8 cellular contexts compared by ENCODE assay signal in the genomic region with DNA sequence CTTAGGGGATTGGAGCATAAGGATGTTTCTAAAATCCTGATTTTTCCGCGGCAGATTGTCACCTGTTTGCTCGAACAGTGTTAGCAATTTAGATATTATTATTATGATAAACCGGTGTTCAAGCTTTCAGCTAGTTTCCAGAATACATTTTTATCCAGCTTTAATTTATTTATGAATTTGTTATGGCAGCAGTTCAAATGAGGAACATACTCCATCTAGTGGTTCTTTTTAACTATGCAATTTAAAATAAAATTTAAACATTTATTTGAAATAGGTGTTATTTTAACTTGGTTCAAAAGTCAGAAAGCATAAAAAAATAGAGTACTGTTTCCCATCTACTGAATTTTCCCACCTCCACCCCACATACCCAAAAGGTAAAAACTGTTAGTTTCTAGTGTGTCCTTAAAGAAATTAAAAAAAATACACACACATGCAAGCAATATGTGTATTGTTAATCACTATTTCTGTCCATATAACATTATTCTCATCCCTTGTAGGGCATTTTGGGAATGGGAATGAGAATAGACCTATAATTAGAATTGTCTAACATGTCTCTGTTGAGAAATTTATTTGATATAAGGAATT. TPM values are rescaled to one million over a fixed set of nuclear protein-coding genes. Genes with fewer than 3 reads are reported as not detected.
A peak's percentile ranks its signal among the peaks of the same experiment; 100 is the strongest.
DNase-seq lines count a peak whose midpoint lies in the region; ATAC-seq, FAIRE-seq and TF ChIP-seq lines count a peak whose summit lies in the region.

No MANE protein-coding gene starts in this region.

- TF ChIP-seq RAD21 in A549 (conservative IDR thresholded peaks at IDR 0.05 in 1 of 2, IDR thresholded peaks at IDR 0.05 in 1 of 2), result peak; percentile 61 to 72

- ATAC-seq in A549 (no peak), GM18858 (IDR thresholded peaks at IDR 0.05; ENCODE audit: unreplicated experiment) (no peak), HG02973 (IDR thresholded peaks at IDR 0.05; ENCODE audit: unreplicated experiment) (no peak)

- no peak overlapping the region for H3K4me2 ChIP-seq in A549

- no peak for TF ChIP-seq EP300 in A549 (IDR thresholded peaks at IDR 0.05)

- TF ChIP-seq POLR2A in A549 (IDR thresholded peaks at IDR 0.05; ENCODE audit: low read length), result no peak

- peak; percentile 67 for TF ChIP-seq CTCF in A549 (IDR thresholded peaks at IDR 0.05)

- FAIRE-seq in A549 (lab: Jason Lieb, UNC), result no peak

- H3K27ac ChIP-seq in A549, result no peak overlapping the region

- peaks cover 20% of the 10 kb centered on the region for H3K9me3 ChIP-seq in A549

- CTCF ChIA-PET in A549 (lab: Yijun Ruan, JAX), result interaction anchor here (0.6 to 2.8 kb wide), 16 partner anchors 9 to 103 kb away, joined by 3 to 11 read pairs (median 4); no protein-coding TSS in a partner anchor

- 2% methylated on average over 4 of the region's 4 CpGs for WGBS in A549 (ENCODE audit: missing lambda C conversion rate)

- DNase-seq in A549 (ENCODE audit: low read depth in 1 of 2, low spot score in 1 of 2), result peak in 1 of 2 experiments; percentile 14
- DNase-seq in GM03348 (ENCODE audit: low spot score), result peak; percentile 52
- peak; percentile 8 for DNase-seq in SKM-1 treated with dmso at 0.1 percent for 144 hours (lab: John Stamatoyannopoulos, UW; ENCODE audit: unreplicated experiment)
- peak; percentile 17 for DNase-seq in hepatic stellate cell (ENCODE audit: low spot score)
- no peak for DNase-seq in OCI-M2 (lab: John Stamatoyannopoulos, UW; ENCODE audit: unreplicated experiment)
- no peak for DNase-seq in foreskin melanocyte

- POLR2A ChIA-PET in A549 (lab: Yijun Ruan, JAX), result no interaction called here

- no peak overlapping the region for H3K4me3 ChIP-seq in A549

- H3K4me1 ChIP-seq in A549, result no peaks in the 10 kb centered on the region

TF ChIP-seq in A549, 52 proteins besides CTCF, POLR2A, EP300 and RAD21:
- TF ChIP-seq, protein P1, sequence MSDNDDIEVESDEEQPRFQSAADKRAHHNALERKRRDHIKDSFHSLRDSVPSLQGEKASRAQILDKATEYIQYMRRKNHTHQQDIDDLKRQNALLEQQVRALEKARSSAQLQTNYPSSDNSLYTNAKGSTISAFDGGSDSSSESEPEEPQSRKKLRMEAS (IDR thresholded peaks at IDR 0.05), result no peak
- TF ChIP-seq CBX8 (IDR thresholded peaks at IDR 0.05) (no peak), SMC3 (IDR thresholded peaks at IDR 0.05) (peak; percentile 57), MYC (IDR thresholded peaks at IDR 0.05; ENCODE audit: borderline replicate concordance, low read length) (no peak)
- TF ChIP-seq, protein P2, sequence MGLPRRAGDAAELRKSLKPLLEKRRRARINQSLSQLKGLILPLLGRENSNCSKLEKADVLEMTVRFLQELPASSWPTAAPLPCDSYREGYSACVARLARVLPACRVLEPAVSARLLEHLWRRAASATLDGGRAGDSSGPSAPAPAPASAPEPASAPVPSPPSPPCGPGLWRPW (IDR thresholded peaks at IDR 0.05), result no peak

RNA-seq across cellular contexts. Expression of gene ACOXL, which starts 23.2 kb away (rescaled TPM):
- polyA plus RNA-seq in A549 (2011; rRNA removed) (not detected in 2 replicates), A549 (2017; fragmentation: RNase III; extraction: RNeasy Plus Mini Kit Qiagen cat#74134 plus additional on column Dnase treatment) (0.05 TPM in 1 of 3 replicates, not detected in the others)
- polyA plus RNA-seq in A549 (2012; cell fraction: cytosol; rRNA removed), result 0.03 TPM in 1 of 2 replicates, not detected in the other
- 0.05 TPM in 2 replicates for polyA plus RNA-seq in A549 (2012; cell fraction: nucleus; rRNA removed)
- polyA minus RNA-seq in A549 (2011; rRNA and poly(A)+ RNA removed), result not detected in 2 replicates

Comparison
In these comparisons a context has a peak if more than half of its experiments do, and no peak if none do; other contexts are left out.
1. DNase-seq: peak in GM03348 (single experiment), SKM-1 treated with dmso at 0.1 percent for 144 hours (single experiment) and hepatic stellate cell (single experiment); none in OCI-M2 (single experiment) and foreskin melanocyte (single experiment).